ENCODE assay signal across 11 cellular contexts in genomic region chr1:30749691-30750583, GRCh38. TPM values are rescaled to one million over a fixed set of nuclear protein-coding genes. Genes with fewer than 3 reads are reported as not detected.
A peak's percentile ranks its signal among the peaks of the same experiment; 100 is the strongest.
DNase-seq lines count a peak whose midpoint lies in the region; ATAC-seq and TF ChIP-seq lines count a peak whose summit lies in the region.
"Had no signal": no experiment of that assay in that cellular context is flagged by ENCODE, and none has a peak within 500 bp of the region (broad histone marks: within the 10 kb centered on the region; RNA-seq: fewer than 3 reads in every experiment).

No MANE protein-coding gene starts in this region.

- H3K27me3 ChIP-seq in DOHH2 (ENCODE audit: control insufficient read depth, low read length) (no peaks in the 10 kb centered on the region), OCI-LY3 (ENCODE audit: low read depth, low read length) (no peaks in the 10 kb centered on the region), psoas muscle (ENCODE audit: insufficient read depth in 3 of 3, low read length in 2 of 3) (peaks cover 0 to 2% (median 0%) of the 10 kb centered on the region in 3 donors)
- H3K27me3 ChIP-seq: uterus had no signal

- peak overlapping the region; percentile 94 for H3K4me2 ChIP-seq in DOHH2 (ENCODE audit: low read length)
- peak overlapping the region; percentile 100 for H3K4me2 ChIP-seq in OCI-LY3 (ENCODE audit: low read length)

- H3K4me1 ChIP-seq in DOHH2 (ENCODE audit: control insufficient read depth, low read length) (peaks cover 97% of the 10 kb centered on the region), OCI-LY3 (ENCODE audit: low read length) (peaks cover 97% of the 10 kb centered on the region), psoas muscle (no peaks in the 10 kb centered on the region)
- H3K4me1 ChIP-seq: uterus had no signal

- H3K9me2 ChIP-seq in DOHH2 (replicated peaks; ENCODE audit: control insufficient read depth, low read length) = no peaks in the 10 kb centered on the region

- no peak overlapping the region for H2AFZ ChIP-seq in OCI-LY3 (ENCODE audit: low read depth, low read length)

- H3K27me3 Mint-ChIP-seq in nephron progenitor cell (ENCODE audit: low read depth, poor library complexity) = peaks cover 11% of the 10 kb centered on the region

- H4K20me1 ChIP-seq in DOHH2 (ENCODE audit: control insufficient read depth, insufficient read depth, low read depth, low read length) = peaks cover 29% of the 10 kb centered on the region; the same call in 1 of the 2 replicates
- peaks cover 33% of the 10 kb centered on the region for H4K20me1 ChIP-seq in OCI-LY3 (ENCODE audit: insufficient read depth, low read length)

- DNase-seq in activated effector memory CD4-positive, alpha-beta T cell treated with anti-CD3 and anti-CD28 coated beads, Interleukin-2, amount 50 U/mL, for 16 hours = peak; percentile 87
- DNase-seq in nephron progenitor cell (no peak), psoas muscle (no peak)
- DNase-seq: occipital lobe, uterus had no signal

- H3K27ac Mint-ChIP-seq in nephron progenitor cell = peak overlapping the region; percentile 48

- no peaks in the 10 kb centered on the region for H3K9me3 Mint-ChIP-seq in nephron progenitor cell

- peaks cover 71% of the 10 kb centered on the region for H3K4me1 Mint-ChIP-seq in nephron progenitor cell

- H3K4me3 ChIP-seq in DOHH2 (ENCODE audit: low read length) = peak overlapping the region; percentile 95
- peak overlapping the region; percentile 87 for H3K4me3 ChIP-seq in OCI-LY3 (ENCODE audit: low read length)
- H3K4me3 ChIP-seq in psoas muscle = no peak overlapping the region
- H3K4me3 ChIP-seq: uterus had no signal

- peak overlapping the region; percentile 99 for H3K27ac ChIP-seq in DOHH2 (ENCODE audit: low read depth, low read length)
- peak overlapping the region; percentile 99 for H3K27ac ChIP-seq in OCI-LY3 (ENCODE audit: low read length)
- H3K27ac ChIP-seq in psoas muscle = no peak overlapping the region
- H3K27ac ChIP-seq: uterus had no signal

- intact Hi-C loops in psoas muscle (cut with DNase I) = no loop called here

- H3K36me3 ChIP-seq in DOHH2 (ENCODE audit: control insufficient read depth, low read length) (peaks cover 82% of the 10 kb centered on the region), OCI-LY3 (replicated peaks; ENCODE audit: low read depth, low read length) (peaks cover 48% of the 10 kb centered on the region), psoas muscle (ENCODE audit: insufficient read depth in 1 of 2, low read depth in 1 of 2) (no peaks in the 10 kb centered on the region)
- H3K36me3 ChIP-seq: uterus had no signal

- H3K9ac ChIP-seq in OCI-LY3 (ENCODE audit: low read length) = peak overlapping the region; percentile 80

- WGBS in psoas muscle, 3 donors = 85 to 89% (median 88%) methylated on average over 23 of the region's 23 CpGs

- H3F3A ChIP-seq in DOHH2 (ENCODE audit: control insufficient read depth, insufficient read depth) = peaks cover 61% of the 10 kb centered on the region

- H3K36me3 Mint-ChIP-seq in nephron progenitor cell (ENCODE audit: low read depth) = no peaks in the 10 kb centered on the region

- H3K79me2 ChIP-seq in DOHH2 (ENCODE audit: control insufficient read depth, low read length) (peaks cover 96% of the 10 kb centered on the region), OCI-LY3 (ENCODE audit: low read length) (peaks cover 100% of the 10 kb centered on the region)

- H3K9me3 ChIP-seq in DOHH2 (ENCODE audit: control insufficient read depth, insufficient read depth, low read length) (no peaks in the 10 kb centered on the region), OCI-LY3 (ENCODE audit: insufficient read depth, low read length) (no peaks in the 10 kb centered on the region), psoas muscle (no peaks in the 10 kb centered on the region)
- H3K9me3 ChIP-seq: uterus had no signal

- no peak overlapping the region for H3K4me3 Mint-ChIP-seq in nephron progenitor cell

- TF ChIP-seq CTCF in DOHH2 (IDR thresholded peaks at IDR 0.05; ENCODE audit: low read depth, low read length, poor library complexity, severe bottlenecking) = no peak
- no peak for TF ChIP-seq CTCF in OCI-LY3 (IDR thresholded peaks at IDR 0.05; ENCODE audit: low read depth, low read length)
- TF ChIP-seq CTCF in nephron progenitor cell (IDR thresholded peaks at IDR 0.05) = no peak
- no peak for TF ChIP-seq CTCF in psoas muscle (IDR thresholded peaks at IDR 0.05)

- ATAC-seq in psoas muscle (no peak), HG03025 (IDR thresholded peaks at IDR 0.05; ENCODE audit: low FRiP score, unreplicated experiment) (no peak), HG02981 (IDR thresholded peaks at IDR 0.05; ENCODE audit: unreplicated experiment) (no peak), HG03196 (IDR thresholded peaks at IDR 0.05; ENCODE audit: unreplicated experiment) (no peak)
- ATAC-seq: Right ventricle myocardium inferior had no signal

RNA-seq across cellular contexts. Expression of gene LAPTM5, which starts 7.6 kb away (rescaled TPM):
- 10 to 100 TPM in 3 of 4 donors, 1 to 10 TPM in 1; 8.2 to 14.4 (median 13.7) TPM for total RNA-seq in psoas muscle
- polyA plus RNA-seq in psoas muscle = 10 to 100 TPM in 1 of 3 donors, 1 to 10 TPM in 2; 3.0 to 14.5 (median 4.3) TPM

RNA-seq across cellular contexts. Expression of gene MATN1, which starts 26.6 kb away (rescaled TPM):
- not detected for total RNA-seq in psoas muscle
- polyA plus RNA-seq in psoas muscle = under 1 TPM; 0.03 to 0.07 (median 0.04) TPM
- total RNA-seq: Right ventricle myocardium inferior had no signal
